Comparison of ENCODE assay signal across 16 cellular contexts in genomic region chr10:6766061-6766460, GRCh38.
DNase-seq lines count a peak whose midpoint lies in the region; ATAC-seq and TF ChIP-seq lines count a peak whose summit lies in the region.
"Had no signal": no experiment of that assay in that cellular context is flagged by ENCODE, and none has a peak within 500 bp of the region (broad histone marks: within the 10 kb centered on the region; RNA-seq: fewer than 3 reads in every experiment).

No MANE protein-coding gene starts in this region.

- 11 to 25% methylated on average over 5 of the region's 7 CpGs for WGBS in gastroesophageal sphincter (ENCODE audit: low coverage in 1 of 2), 2 donors

- no peak overlapping the region for H3K4me3 ChIP-seq in gastroesophageal sphincter
- no peak overlapping the region for H3K4me3 ChIP-seq in vagina
- H3K4me3 ChIP-seq: SJSA1 had no signal

- H3K4me1 ChIP-seq in gastroesophageal sphincter, result peaks cover 0 to 9% (median 0%) of the 10 kb centered on the region in 3 donors
- H3K4me1 ChIP-seq in vagina, result no peaks in the 10 kb centered on the region

- no peak for TF ChIP-seq POLR2A in gastroesophageal sphincter (IDR thresholded peaks at IDR 0.05)
- no peak for TF ChIP-seq POLR2A in vagina (IDR thresholded peaks at IDR 0.05)

- no peak for TF ChIP-seq EP300 in gastroesophageal sphincter (IDR thresholded peaks at IDR 0.05)

- DNase-seq in left ventricle myocardium superior (no peak), left cardiac atrium (no peak), amniotic epithelial cell (ENCODE audit: low read depth) (peak; percentile 97), vagina (ENCODE audit: extremely low spot score in 2 of 2) (no peak), midbrain (lab: John Stamatoyannopoulos, UW) (no peak), OCI-M2 (lab: John Stamatoyannopoulos, UW; ENCODE audit: unreplicated experiment) (no peak)
- DNase-seq: Calu3, cortex of kidney, erythroblast, GF-D8, NCI-H1417 treated with DMSO at 0.1 percent for 48 hours, NCI-H345 had no signal

- H3K36me3 ChIP-seq in gastroesophageal sphincter (no peaks in the 10 kb centered on the region), vagina (no peaks in the 10 kb centered on the region)
- H3K36me3 ChIP-seq: SJSA1 had no signal

- intact Hi-C loops in left ventricle myocardium superior (cut with micrococcal nuclease) (no loop called here), left cardiac atrium (cut with DNase I) (no loop called here), vagina (cut with DNase I) (no loop called here)

- H3K27me3 ChIP-seq in gastroesophageal sphincter (peaks cover 6% of the 10 kb centered on the region), vagina (no peaks in the 10 kb centered on the region)
- H3K27me3 ChIP-seq: SJSA1 had no signal

- H3K27ac ChIP-seq in gastroesophageal sphincter (no peak overlapping the region), vagina (peak overlapping the region; percentile 1)
- H3K27ac ChIP-seq: SJSA1 had no signal

- H3K9me3 ChIP-seq in gastroesophageal sphincter (peaks cover 0 to 15% (median 0%) of the 10 kb centered on the region in 3 donors), vagina (no peaks in the 10 kb centered on the region)

- ATAC-seq in left ventricle myocardium superior (peak; percentile 66), left cardiac atrium (no peak), gastroesophageal sphincter (peak; percentile 91), HG03139 (IDR thresholded peaks at IDR 0.05; ENCODE audit: unreplicated experiment) (no peak)
- ATAC-seq: left lobe of liver had no signal

- TF ChIP-seq CTCF in gastroesophageal sphincter (IDR thresholded peaks at IDR 0.05) (no peak), vagina (IDR thresholded peaks at IDR 0.05) (no peak)

Comparison
In these comparisons a context has a peak if more than half of its experiments do, and no peak if none do; other contexts are left out.
1. ATAC-seq: peak in left ventricle myocardium superior (single experiment) and gastroesophageal sphincter (single experiment); none in left cardiac atrium (0 of 2) and HG03139 (single experiment).